ENCODE assay signal across 1 cellular context in the genomic region with DNA sequence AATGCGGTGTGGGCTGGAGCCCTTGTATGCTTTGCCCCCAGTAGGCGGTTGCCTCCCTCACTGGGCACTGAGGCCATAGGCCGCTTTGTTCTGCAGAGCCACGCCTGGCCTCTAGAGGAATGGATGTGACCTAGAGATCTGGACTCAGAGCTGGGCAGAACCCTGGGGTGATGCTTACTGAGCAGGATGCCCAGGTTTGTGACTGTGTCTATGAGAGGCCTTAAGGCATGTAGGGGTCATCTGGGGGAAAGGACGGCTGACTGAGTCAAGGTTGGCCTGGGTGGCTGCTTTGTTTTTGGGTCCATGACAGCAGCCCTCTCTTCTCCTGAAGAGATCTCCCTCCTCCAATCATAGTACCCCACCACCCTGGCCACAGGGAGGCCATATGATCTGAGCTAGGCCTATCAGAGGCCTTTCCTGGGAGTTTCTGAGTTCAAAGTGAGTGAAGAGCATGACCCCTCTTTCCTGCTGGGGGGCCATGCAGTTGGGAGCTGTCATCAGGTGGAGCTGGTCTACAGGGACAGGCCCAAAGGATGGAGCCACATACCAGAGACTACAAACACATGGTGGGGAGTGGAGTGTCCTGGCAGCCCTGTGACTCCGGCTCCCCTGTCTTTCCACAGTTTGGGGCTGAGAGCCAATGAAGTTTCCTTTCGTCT.
TF ChIP-seq lines count a peak whose summit lies in the region.

No MANE protein-coding gene starts in this region.

TF ChIP-seq in HepG2, 621 proteins besides CTCF, POLR2A, EP300 and RAD21 (continued from another document and continues in another):
- TF ChIP-seq HOXA7 (CRISPR knock-in tag; IDR thresholded peaks at IDR 0.05) = no peak
- no peak for TF ChIP-seq KLF6 (CRISPR knock-in tag; IDR thresholded peaks at IDR 0.05)
- TF ChIP-seq FOXK1 (CRISPR knock-in tag; IDR thresholded peaks at IDR 0.05; ENCODE audit: borderline replicate concordance, low read depth) = no peak
- peak; percentile 14 for TF ChIP-seq AFF4 (CRISPR knock-in tag; IDR thresholded peaks at IDR 0.05)
- no peak for TF ChIP-seq HNRNPLL (IDR thresholded peaks at IDR 0.05; ENCODE audit: low read depth, low read length, poor library complexity, severe bottlenecking)
- no peak for TF ChIP-seq ZEB1 (IDR thresholded peaks at IDR 0.05; ENCODE audit: insufficient replicate concordance, low read depth)
- TF ChIP-seq LCORL (IDR thresholded peaks at IDR 0.05) = no peak
- no peak for TF ChIP-seq LCORL (CRISPR knock-in tag; IDR thresholded peaks at IDR 0.05)
- TF ChIP-seq POLR2AphosphoS5 (IDR thresholded peaks at IDR 0.05; ENCODE audit: low read depth, low read length) = 0 out of 2 replicates have a peak, but pooled peaks have one; percentile 25
- no peak for TF ChIP-seq ZNF839 (CRISPR knock-in tag; IDR thresholded peaks at IDR 0.05; ENCODE audit: borderline replicate concordance)
- TF ChIP-seq NFATC3 (CRISPR knock-in tag; IDR thresholded peaks at IDR 0.05) = no peak
- no peak for TF ChIP-seq CENPX (CRISPR knock-in tag; IDR thresholded peaks at IDR 0.05)
- TF ChIP-seq SALL1 (CRISPR knock-in tag; IDR thresholded peaks at IDR 0.05) = peak; percentile 48
- no peak for TF ChIP-seq PAX8 (CRISPR knock-in tag; IDR thresholded peaks at IDR 0.05; ENCODE audit: borderline replicate concordance)
- no peak for TF ChIP-seq TEF (CRISPR knock-in tag; IDR thresholded peaks at IDR 0.05)
- no peak for TF ChIP-seq KLF13 (CRISPR knock-in tag; IDR thresholded peaks at IDR 0.05)
- peak; percentile 93 for TF ChIP-seq ZNF687 (CRISPR knock-in tag; IDR thresholded peaks at IDR 0.05)
- TF ChIP-seq ZNF367 (CRISPR knock-in tag; IDR thresholded peaks at IDR 0.05; ENCODE audit: borderline replicate concordance) = no peak
- peak; percentile 18 for TF ChIP-seq ZNF781 (CRISPR knock-in tag; IDR thresholded peaks at IDR 0.05; ENCODE audit: borderline replicate concordance, not compliant biosample characterization)
- TF ChIP-seq TAF15 (IDR thresholded peaks at IDR 0.05; ENCODE audit: low read depth, low read length, poor library complexity, severe bottlenecking) = no peak
- no peak for TF ChIP-seq ZNF720 (CRISPR knock-in tag; IDR thresholded peaks at IDR 0.05)
- no peak for TF ChIP-seq HMGA1 (CRISPR knock-in tag; conservative IDR thresholded peaks at IDR 0.05)
- TF ChIP-seq JUND (CRISPR knock-in tag; IDR thresholded peaks at IDR 0.05) = no peak
- no peak for TF ChIP-seq ZNF225 (CRISPR knock-in tag; IDR thresholded peaks at IDR 0.05)
- peak; percentile 58 for TF ChIP-seq NFYC (CRISPR knock-in tag; IDR thresholded peaks at IDR 0.05)
- TF ChIP-seq KDM2A (CRISPR knock-in tag; IDR thresholded peaks at IDR 0.05; ENCODE audit: borderline replicate concordance, low read depth) = no peak; the same call in 1 of the 2 replicates
- TF ChIP-seq HNF1A (IDR thresholded peaks at IDR 0.05; ENCODE audit: low read depth) = no peak
- 0 out of 2 replicates have a peak, but pooled peaks have one; percentile 22 for TF ChIP-seq HNF1A (CRISPR knock-in tag; IDR thresholded peaks at IDR 0.05; ENCODE audit: borderline replicate concordance)
- TF ChIP-seq KDM6A (CRISPR knock-in tag; IDR thresholded peaks at IDR 0.05; ENCODE audit: low read depth) = no peak
- TF ChIP-seq POGZ (CRISPR knock-in tag; IDR thresholded peaks at IDR 0.05) = 0 out of 2 replicates have a peak, but pooled peaks have one; percentile 8
- TF ChIP-seq DR1 (CRISPR knock-in tag; IDR thresholded peaks at IDR 0.05) = peak; percentile 14; the same call in 1 of the 2 replicates
- no peak for TF ChIP-seq SMC3 (IDR thresholded peaks at IDR 0.05; ENCODE audit: low read length)
- peak in 1 of 2 experiments; percentile 22; a peak in 1 of 4 replicates for TF ChIP-seq KLF16 (CRISPR knock-in tag; IDR thresholded peaks at IDR 0.05)
- TF ChIP-seq SMYD3 (CRISPR knock-in tag; IDR thresholded peaks at IDR 0.05) = 0 out of 2 replicates have a peak, but pooled peaks have one; percentile 8
- TF ChIP-seq, protein P1, sequence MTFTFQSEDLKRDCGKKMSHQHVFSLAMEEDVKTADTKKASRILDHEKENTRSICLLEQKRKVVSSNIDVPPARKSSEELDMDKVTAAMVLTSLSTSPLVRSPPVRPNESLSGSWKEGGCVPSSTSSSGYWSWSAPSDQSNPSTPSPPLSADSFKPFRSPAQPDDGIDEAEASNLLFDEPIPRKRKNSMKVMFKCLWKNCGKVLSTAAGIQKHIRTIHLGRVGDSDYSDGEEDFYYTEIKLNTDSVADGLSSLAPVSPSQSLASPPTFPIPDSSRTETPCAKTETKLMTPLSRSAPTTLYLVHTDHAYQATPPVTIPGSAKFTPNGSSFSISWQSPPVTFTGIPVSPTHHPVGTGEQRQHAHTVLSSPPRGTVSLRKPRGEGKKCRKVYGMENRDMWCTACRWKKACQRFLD (CRISPR knock-in tag; IDR thresholded peaks at IDR 0.05; ENCODE audit: borderline replicate concordance) = no peak
- TF ChIP-seq, protein P2, sequence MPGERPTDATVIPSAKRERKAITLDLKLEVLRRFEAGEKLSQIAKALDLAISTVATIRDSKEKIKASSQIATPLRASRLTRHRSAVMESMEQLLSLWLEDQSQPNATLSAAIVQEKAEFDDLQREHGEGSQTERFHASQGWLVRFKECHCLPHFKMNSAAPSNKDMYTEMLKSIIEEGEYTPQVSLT (CRISPR knock-in tag; IDR thresholded peaks at IDR 0.05; ENCODE audit: borderline replicate concordance, low read depth) = no peak
- no peak for TF ChIP-seq ZNF24 (IDR thresholded peaks at IDR 0.05)
- no peak for TF ChIP-seq MBD4 (IDR thresholded peaks at IDR 0.05; ENCODE audit: borderline replicate concordance, low read length)
- TF ChIP-seq ZFP1 (CRISPR knock-in tag; IDR thresholded peaks at IDR 0.05) = no peak
- TF ChIP-seq ZNF253 (CRISPR knock-in tag; IDR thresholded peaks at IDR 0.05; ENCODE audit: borderline replicate concordance) = no peak
- no peak for TF ChIP-seq ZNF207 (IDR thresholded peaks at IDR 0.05; ENCODE audit: borderline replicate concordance)
- TF ChIP-seq ATF6 (CRISPR knock-in tag; conservative IDR thresholded peaks at IDR 0.05) = no peak
- TF ChIP-seq HNF4G (IDR thresholded peaks at IDR 0.05; ENCODE audit: borderline replicate concordance, low read depth, low read length) = no peak
- TF ChIP-seq HNF4G (CRISPR knock-in tag; IDR thresholded peaks at IDR 0.05; ENCODE audit: borderline replicate concordance, low read depth) = no peak
